In the genomic region with DNA sequence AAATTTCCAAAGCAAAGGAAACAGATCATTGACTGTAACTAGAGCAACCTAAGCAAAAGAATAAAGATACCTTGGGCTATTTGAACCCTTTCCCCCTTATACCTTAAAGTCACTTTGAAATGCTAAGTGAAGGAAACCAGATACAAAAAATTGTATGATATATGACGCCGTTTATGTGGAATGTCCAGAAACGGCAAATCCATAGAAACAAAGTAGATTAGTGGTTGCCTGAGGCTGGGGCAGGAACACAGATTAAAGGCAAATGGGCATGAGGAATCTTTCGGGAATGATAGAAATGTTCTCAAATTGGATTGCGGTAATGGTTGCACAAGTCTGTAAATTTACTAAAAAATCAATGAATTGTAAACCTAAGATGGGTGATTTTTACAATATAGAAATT, we compare ENCODE assay signal across 14 cellular contexts.
DNase-seq lines count a peak whose midpoint lies in the region; ATAC-seq and TF ChIP-seq lines count a peak whose summit lies in the region.
"Had no signal": no experiment of that assay in that cellular context is flagged by ENCODE, and none has a peak within 500 bp of the region (broad histone marks: within the 10 kb centered on the region; RNA-seq: fewer than 3 reads in every experiment).

No MANE protein-coding gene starts in this region.

- no peak overlapping the region for H3K23ac ChIP-seq in mesenchymal stem cell (ENCODE audit: low read length in 2 of 2)

- no peaks in the 10 kb centered on the region for H3K36me3 ChIP-seq in mammary epithelial cell (ENCODE audit: insufficient read depth, low read length)
- H3K36me3 ChIP-seq in mesenchymal stem cell (ENCODE audit: control insufficient read depth in 1 of 2, insufficient read depth in 2 of 2, low read depth in 1 of 2, low read length in 2 of 2): no peaks in the 10 kb centered on the region
- H3K36me3 ChIP-seq in right lobe of liver: no peaks in the 10 kb centered on the region

- H2BK120ac ChIP-seq in mesenchymal stem cell (ENCODE audit: low read depth, low read length): peak overlapping the region; percentile 22

- no peak for ATAC-seq in activated T-cell treated with anti-CD3 and anti-CD28 coated beads, Interleukin-2, amount 50 U/mL, for 4 hours
- no peak for ATAC-seq in right lobe of liver
- no peak for ATAC-seq in HG02798 (IDR thresholded peaks at IDR 0.05; ENCODE audit: poor library complexity, unreplicated experiment)
- ATAC-seq: activated CD8-positive, alpha-beta T cell treated with anti-CD3 and anti-CD28 coated beads for 36 hours; stimulated activated naive CD8-positive, alpha-beta T cell treated with anti-CD3 and anti-CD28 coated beads, Interleukin-15, amount 100 ng/mL, for 72 hours had no signal

- H4K8ac ChIP-seq in mesenchymal stem cell (ENCODE audit: low read length): no peak overlapping the region

- TF ChIP-seq POLR2A in right lobe of liver (IDR thresholded peaks at IDR 0.05): no peak

- H3K27ac ChIP-seq in mammary epithelial cell (ENCODE audit: insufficient read depth, low read depth, low read length) (peak overlapping the region; percentile 98), mesenchymal stem cell (ENCODE audit: low read length, poor library complexity, severe bottlenecking) (peak overlapping the region; percentile 86), right lobe of liver (no peak overlapping the region)

- H2BK15ac ChIP-seq in mesenchymal stem cell (ENCODE audit: low read depth, poor library complexity, severe bottlenecking): no peak overlapping the region

- peak overlapping the region; percentile 79 for H3K9ac ChIP-seq in mammary epithelial cell (ENCODE audit: insufficient read depth, low read length)
- peak overlapping the region; percentile 53 for H3K9ac ChIP-seq in mesenchymal stem cell (ENCODE audit: low read length)

- no peak overlapping the region for H2AK5ac ChIP-seq in mesenchymal stem cell (ENCODE audit: low read length, severe bottlenecking)

- no peaks in the 10 kb centered on the region for H3K9me3 ChIP-seq in mammary epithelial cell (replicated peaks; ENCODE audit: insufficient read depth, low read length)
- no peaks in the 10 kb centered on the region for H3K9me3 ChIP-seq in mesenchymal stem cell (ENCODE audit: control insufficient read depth, low read length)
- no peaks in the 10 kb centered on the region for H3K9me3 ChIP-seq in right lobe of liver

- TF ChIP-seq CTCF in AG09309 (IDR thresholded peaks at IDR 0.05; ENCODE audit: control insufficient read depth, insufficient read depth, low read depth, low read length, missing control alignments) (no peak), mammary epithelial cell (conservative IDR thresholded peaks at IDR 0.05 in 1 of 2, IDR thresholded peaks at IDR 0.05 in 1 of 2; ENCODE audit: extremely low read depth in 1 of 2, insufficient read depth in 1 of 2, low read depth in 1 of 2, low read length in 2 of 2) (no peak), right lobe of liver (IDR thresholded peaks at IDR 0.05) (no peak)

- no peaks in the 10 kb centered on the region for H4K20me1 ChIP-seq in mammary epithelial cell (ENCODE audit: insufficient read depth, low read length)

- H3K27me3 Mint-ChIP-seq in activated T-cell treated with anti-CD3 and anti-CD28 coated beads, Interleukin-2, amount 50 U/mL, for 4 hours (ENCODE audit: low read depth): peaks cover 13% of the 10 kb centered on the region

- no peaks in the 10 kb centered on the region for H3K79me1 ChIP-seq in mesenchymal stem cell (replicated peaks; ENCODE audit: low read length, poor library complexity, severe bottlenecking)

- no peak overlapping the region for H3K4me3 Mint-ChIP-seq in activated T-cell treated with anti-CD3 and anti-CD28 coated beads, Interleukin-2, amount 50 U/mL, for 4 hours
- H3K4me3 Mint-ChIP-seq: activated CD8-positive, alpha-beta T cell treated with anti-CD3 and anti-CD28 coated beads for 36 hours; activated naive CD4-positive, alpha-beta T cell treated with anti-CD3 and anti-CD28 coated beads, Interleukin-2, amount 50 U/mL, for 24 hours; stimulated activated naive CD8-positive, alpha-beta T cell treated with anti-CD3 and anti-CD28 coated beads, Interleukin-15, amount 100 ng/mL, for 72 hours had no signal

- H3K4me2 ChIP-seq in mammary epithelial cell (ENCODE audit: insufficient read depth, low read depth, low read length) (peak overlapping the region; percentile 66), mesenchymal stem cell (ENCODE audit: low read length, poor library complexity, severe bottlenecking) (no peak overlapping the region)

- CTCF ChIA-PET in mammary epithelial cell (lab: Charles Lee; ENCODE audit: low non-redundant PET): no interaction called here

- no peaks in the 10 kb centered on the region for H3K4me1 Mint-ChIP-seq in activated T-cell treated with anti-CD3 and anti-CD28 coated beads, Interleukin-2, amount 50 U/mL, for 4 hours (ENCODE audit: low read depth)
- H3K4me1 Mint-ChIP-seq: activated naive CD4-positive, alpha-beta T cell treated with anti-CD3 and anti-CD28 coated beads, Interleukin-2, amount 50 U/mL, for 24 hours had no signal

- no peaks in the 10 kb centered on the region for H3K79me2 ChIP-seq in mammary epithelial cell (ENCODE audit: insufficient read depth, low read length)

- H3K4me1 ChIP-seq in mammary epithelial cell (ENCODE audit: insufficient read depth, low read length) (peaks cover 51% of the 10 kb centered on the region), mesenchymal stem cell (ENCODE audit: control insufficient read depth, insufficient read depth, low read depth, low read length) (peaks cover 5% of the 10 kb centered on the region), right lobe of liver (peaks cover 0 to 4% (median 0%) of the 10 kb centered on the region in 4 donors)

- no peak overlapping the region for H3K4me3 ChIP-seq in AG09309 (ENCODE audit: control insufficient read depth, low read depth, low read length)
- peak overlapping the region in 1 of 3 experiments; percentile 8 for H3K4me3 ChIP-seq in mammary epithelial cell (replicated peaks in 1 of 3; ENCODE audit: insufficient read depth in 1 of 3, low read depth in 2 of 3, low read length in 3 of 3)
- H3K4me3 ChIP-seq in mesenchymal stem cell (ENCODE audit: insufficient read depth in 1 of 2, low read depth in 1 of 2, low read length in 2 of 2): peak overlapping the region in 1 of 2 experiments; percentile 39
- H3K4me3 ChIP-seq in right lobe of liver: no peak overlapping the region

- no peaks in the 10 kb centered on the region for H3K36me3 Mint-ChIP-seq in activated T-cell treated with anti-CD3 and anti-CD28 coated beads, Interleukin-2, amount 50 U/mL, for 4 hours (ENCODE audit: insufficient read depth)

- H3K14ac ChIP-seq in mesenchymal stem cell (ENCODE audit: low read length in 2 of 2): no peak overlapping the region

- no peak overlapping the region for H4K91ac ChIP-seq in mesenchymal stem cell (ENCODE audit: low read length)

- intact Hi-C loops in mammary epithelial cell (cut with micrococcal nuclease) (no loop called here), right lobe of liver (cut with DNase I) (no loop called here)

- no peaks in the 10 kb centered on the region for H3K9me3 Mint-ChIP-seq in activated T-cell treated with anti-CD3 and anti-CD28 coated beads, Interleukin-2, amount 50 U/mL, for 4 hours
- H3K9me3 Mint-ChIP-seq: activated CD8-positive, alpha-beta T cell treated with anti-CD3 and anti-CD28 coated beads for 36 hours; activated naive CD4-positive, alpha-beta T cell treated with anti-CD3 and anti-CD28 coated beads, Interleukin-2, amount 50 U/mL, for 24 hours; stimulated activated naive CD8-positive, alpha-beta T cell treated with anti-CD3 and anti-CD28 coated beads, Interleukin-15, amount 100 ng/mL, for 72 hours had no signal

- 0% methylated on average over 5 of the region's 5 CpGs for WGBS in mammary epithelial cell (ENCODE audit: low coverage, missing lambda C conversion rate)
- 6% methylated on average over 4 of the region's 5 CpGs for WGBS in mesenchymal stem cell
- WGBS in right lobe of liver (ENCODE audit: insufficient coverage, low coverage, low lambda C conversion rate, missing lambda C conversion rate): 80% methylated on average over 5 of the region's 5 CpGs

- H3K4ac ChIP-seq in mesenchymal stem cell (ENCODE audit: low read depth in 1 of 2, low read length in 2 of 2): no peak overlapping the region

- peak overlapping the region; percentile 74 for H2BK5ac ChIP-seq in mesenchymal stem cell (ENCODE audit: low read depth, low read length, poor library complexity, severe bottlenecking)

- BruUV-seq in mammary epithelial cell (replicated peaks; lab: Mats Ljungman, UMichigan): TSS peak; percentile 71

- H2AFZ ChIP-seq in mammary epithelial cell (ENCODE audit: low read depth, low read length): peak overlapping the region; percentile 7
- H2AFZ ChIP-seq in mesenchymal stem cell (ENCODE audit: low read depth, low read length): no peak overlapping the region

- dilution Hi-C loops in mammary epithelial cell (cut with HindIII; ENCODE audit: low sequenced_read_pairs): no loop called here

- in situ Hi-C loops in mammary epithelial cell (cut with MboI; ENCODE audit: low sequenced_read_pairs in 2 of 2): no loop called here

- peak overlapping the region in 1 of 2 experiments; percentile 69 for H2BK12ac ChIP-seq in mesenchymal stem cell (ENCODE audit: low read length in 2 of 2)

- H3K27me3 ChIP-seq in mammary epithelial cell (ENCODE audit: insufficient read depth, low read length): no peaks in the 10 kb centered on the region
- H3K27me3 ChIP-seq in mesenchymal stem cell (ENCODE audit: control insufficient read depth in 1 of 2, insufficient read depth in 1 of 2, low read length in 2 of 2): no peaks in the 10 kb centered on the region
- H3K27me3 ChIP-seq in right lobe of liver: no peaks in the 10 kb centered on the region

- H3K18ac ChIP-seq in mesenchymal stem cell (ENCODE audit: low read depth in 1 of 2, low read length in 2 of 2): peak overlapping the region in 1 of 2 experiments; percentile 74

- DNase-seq in AG09309 (ENCODE audit: low read depth) (peak; percentile 87), LHCN-M2 (ENCODE audit: low read depth) (peak; percentile 95), mammary epithelial cell (peak; percentile 95), mesenchymal stem cell (peak; percentile 93), NCI-H748 treated with DMSO at 0.1 percent for 48 hours (lab: John Stamatoyannopoulos, UW) (no peak), right lobe of liver (no peak)
- no peak for DNase-seq in activated T-cell treated with anti-CD3 and anti-CD28 coated beads, Interleukin-2, amount 50 U/mL, for 4 hours
- DNase-seq: activated CD8-positive, alpha-beta T cell treated with anti-CD3 and anti-CD28 coated beads for 36 hours; effector CD8-positive, alpha-beta T cell; MV-4-11; NCI-H69; stimulated activated naive CD8-positive, alpha-beta T cell treated with anti-CD3 and anti-CD28 coated beads, Interleukin-15, amount 100 ng/mL, for 72 hours had no signal

Comparison
In these comparisons a context has a peak if more than half of its experiments do, and no peak if none do; other contexts are left out.
1. DNase-seq: peak in AG09309 (single experiment), LHCN-M2 (single experiment), mammary epithelial cell (single experiment) and mesenchymal stem cell (single experiment); none in activated T-cell treated with anti-CD3 and anti-CD28 coated beads, Interleukin-2, amount 50 U/mL, for 4 hours (single experiment), NCI-H748 treated with DMSO at 0.1 percent for 48 hours (single experiment) and right lobe of liver (0 of 3).
2. H3K27ac ChIP-seq: peak in mammary epithelial cell (single experiment) and mesenchymal stem cell (single experiment); none in right lobe of liver (0 of 3).